In genomic region chr11:66112640-66113098, GRCh38 we compare ENCODE assay signal across 9 cellular contexts.
DNase-seq lines count a peak whose midpoint lies in the region; ATAC-seq and TF ChIP-seq lines count a peak whose summit lies in the region.
"Had no signal": no experiment of that assay in that cellular context is flagged by ENCODE, and none has a peak within 500 bp of the region (broad histone marks: within the 10 kb centered on the region; RNA-seq: fewer than 3 reads in every experiment).

No MANE protein-coding gene starts in this region.

- peaks cover 67% of the 10 kb centered on the region for H3K4me1 Mint-ChIP-seq in dendritic cell treated with granulocyte-macrophage colony-stimulating factor and Interleukin-4, amounts not matched to agents 40 ng/mL and 50 ng/mL, for 4 days (ENCODE audit: low read depth)

- no peaks in the 10 kb centered on the region for H3K27me3 Mint-ChIP-seq in dendritic cell treated with granulocyte-macrophage colony-stimulating factor and Interleukin-4, amounts not matched to agents 40 ng/mL and 50 ng/mL, for 4 days

- ATAC-seq in GM21737 (IDR thresholded peaks at IDR 0.05; ENCODE audit: unreplicated experiment) = no peak
- ATAC-seq in GM18870 (IDR thresholded peaks at IDR 0.05; ENCODE audit: unreplicated experiment) = no peak

- H3K4me3 ChIP-seq in neutrophil (ENCODE audit: low read depth in 1 of 2, low read length in 1 of 2) = no peak overlapping the region

- intact Hi-C loops in dendritic cell treated with granulocyte-macrophage colony-stimulating factor and Interleukin-4, amounts not matched to agents 40 ng/mL and 50 ng/mL, for 4 days (cut with micrococcal nuclease) = loop anchor here (2.0 kb wide), 1 partner anchor 14 kb away; no protein-coding TSS in a partner anchor

- DNase-seq in EH (ENCODE audit: low read depth) (peak; percentile 90), NOMO-1 treated with dmso at 0.1 percent for 144 hours (lab: John Stamatoyannopoulos, UW; ENCODE audit: unreplicated experiment) (peak; percentile 46), globus pallidus (ENCODE audit: low spot score) (no peak), UCSD-AML1 (lab: John Stamatoyannopoulos, UW; ENCODE audit: unreplicated experiment) (no peak)
- DNase-seq: kidney had no signal

- H3K4me1 ChIP-seq in neutrophil (ENCODE audit: control insufficient read depth in 1 of 2, insufficient read depth in 1 of 2, low read depth in 1 of 2, low read length in 1 of 2) = peaks cover 18 to 43% of the 10 kb centered on the region in 2 experiments

- H3K27me3 ChIP-seq in neutrophil = no peaks in the 10 kb centered on the region

- no peaks in the 10 kb centered on the region for H3K36me3 ChIP-seq in neutrophil

- no peaks in the 10 kb centered on the region for H3K9me3 Mint-ChIP-seq in dendritic cell treated with granulocyte-macrophage colony-stimulating factor and Interleukin-4, amounts not matched to agents 40 ng/mL and 50 ng/mL, for 4 days

- peak overlapping the region; percentile 55 for H3K4me3 Mint-ChIP-seq in dendritic cell treated with granulocyte-macrophage colony-stimulating factor and Interleukin-4, amounts not matched to agents 40 ng/mL and 50 ng/mL, for 4 days

- TF ChIP-seq CTCF in neutrophil (IDR thresholded peaks at IDR 0.05) = no peak

- no peaks in the 10 kb centered on the region for H3K9me3 ChIP-seq in neutrophil

- H3K27ac Mint-ChIP-seq in dendritic cell treated with granulocyte-macrophage colony-stimulating factor and Interleukin-4, amounts not matched to agents 40 ng/mL and 50 ng/mL, for 4 days = peak overlapping the region; percentile 79

- peak overlapping the region; percentile 68 for H3K27ac ChIP-seq in neutrophil

- peaks cover 8% of the 10 kb centered on the region for H3K36me3 Mint-ChIP-seq in dendritic cell treated with granulocyte-macrophage colony-stimulating factor and Interleukin-4, amounts not matched to agents 40 ng/mL and 50 ng/mL, for 4 days (ENCODE audit: low read depth)

Comparison
In these comparisons a context has a peak if more than half of its experiments do, and no peak if none do; other contexts are left out.
1. DNase-seq: peak in EH (single experiment) and NOMO-1 treated with dmso at 0.1 percent for 144 hours (single experiment); none in globus pallidus (single experiment) and UCSD-AML1 (single experiment).